8 cellular contexts compared by ENCODE assay signal in genomic region chr17:2070241-2071023, GRCh38. TPM values are rescaled to one million over a fixed set of nuclear protein-coding genes. Genes with fewer than 3 reads are reported as not detected.
DNase-seq lines count a peak whose midpoint lies in the region; ATAC-seq and TF ChIP-seq lines count a peak whose summit lies in the region.

No MANE protein-coding gene starts in this region.

- CTCF ChIA-PET in HEK293 (lab: Yijun Ruan, JAX) (interaction anchor here (1.0 to 1.3 kb wide), 4 partner anchors 17 to 174 kb away, joined by 3 to 5 read pairs (median 4); no protein-coding TSS in a partner anchor), PC-3 (lab: Charles Lee) (no interaction called here)

- no peaks in the 10 kb centered on the region for H3K79me2 ChIP-seq in PC-3 (ENCODE audit: low read length)

- 83% methylated on average over 13 of the region's 13 CpGs for WGBS in right cardiac atrium

- H2AFZ ChIP-seq in PC-3 (ENCODE audit: low read length) = no peak overlapping the region

- no peaks in the 10 kb centered on the region for H3F3A ChIP-seq in PC-3 (ENCODE audit: low read length, unreplicated experiment)

- no peaks in the 10 kb centered on the region for H3K4me1 ChIP-seq in HEK293 (ENCODE audit: control insufficient read depth, insufficient read depth, low read length)
- peaks cover 31% of the 10 kb centered on the region for H3K4me1 ChIP-seq in PC-3 (ENCODE audit: insufficient read depth, low read length)
- H3K4me1 ChIP-seq in right cardiac atrium (ENCODE audit: control insufficient read depth, insufficient read depth, low read length) = peaks cover 18% of the 10 kb centered on the region
- peaks cover 17 to 79% (median 41%) of the 10 kb centered on the region in 5 donors for H3K4me1 ChIP-seq in subcutaneous abdominal adipose tissue (ENCODE audit: control insufficient read depth in 5 of 5, insufficient read depth in 5 of 5, low read length in 5 of 5)

- DNase-seq in PC-3 (no peak), right cardiac atrium (peak; percentile 22 to 66 (median 52)), KG1 (lab: John Stamatoyannopoulos, UW) (no peak), NCI-H524 treated with DMSO at 0.1 percent for 48 hours (lab: John Stamatoyannopoulos, UW) (no peak), superior temporal gyrus (ENCODE audit: extremely low spot score) (no peak)

- intact Hi-C loops in PC-3 (cut with micrococcal nuclease) = no loop called here
- intact Hi-C loops in right cardiac atrium (cut with DNase I) = no loop called here

- peak; percentile 77 for ATAC-seq in GM18868 (IDR thresholded peaks at IDR 0.05; ENCODE audit: unreplicated experiment)
- ATAC-seq in PC-3 = no peak
- ATAC-seq in right cardiac atrium = no peak

- TF ChIP-seq CTCF in HEK293 (tag by site-specific recombination; IDR thresholded peaks at IDR 0.05) (no peak), PC-3 (conservative IDR thresholded peaks at IDR 0.05; ENCODE audit: low read depth, low read length) (no peak; the same call in 1 of the 2 replicates)

- H3K27ac ChIP-seq in HEK293 (ENCODE audit: extremely low read depth, low read depth, low read length) (no peak overlapping the region), PC-3 (ENCODE audit: low read length) (0 out of 2 replicates have a peak overlapping the region, but pooled peaks have one; percentile 11), right cardiac atrium (ENCODE audit: low read length) (peak overlapping the region; percentile 85), subcutaneous abdominal adipose tissue (ENCODE audit: low read depth, low read length) (peak overlapping the region; percentile 80)

- no peak overlapping the region for H3K4me2 ChIP-seq in PC-3 (ENCODE audit: low read length)

- H3K4me3 ChIP-seq in HEK293 (ENCODE audit: low read depth, low read length) = no peak overlapping the region
- no peak overlapping the region for H3K4me3 ChIP-seq in PC-3 (ENCODE audit: low read length)
- no peak overlapping the region for H3K4me3 ChIP-seq in right cardiac atrium (ENCODE audit: low read length)
- no peak overlapping the region for H3K4me3 ChIP-seq in subcutaneous abdominal adipose tissue (ENCODE audit: low read depth in 1 of 5, low read length in 5 of 5)

- no TSS peak for BruUV-seq in PC-3 (replicated peaks; lab: Mats Ljungman, UMichigan)

- H3K27me3 ChIP-seq in PC-3 (ENCODE audit: low read length) (no peaks in the 10 kb centered on the region), right cardiac atrium (ENCODE audit: control insufficient read depth, insufficient read depth) (no peaks in the 10 kb centered on the region), subcutaneous abdominal adipose tissue (ENCODE audit: control insufficient read depth in 5 of 5, insufficient read depth in 4 of 5, low read length in 5 of 5) (no peaks in the 10 kb centered on the region)

- H3K9me3 ChIP-seq in HEK293 (ENCODE audit: control insufficient read depth, insufficient read depth, low read depth, low read length) (no peaks in the 10 kb centered on the region), PC-3 (ENCODE audit: low read length) (no peaks in the 10 kb centered on the region), right cardiac atrium (ENCODE audit: control insufficient read depth, low read length) (no peaks in the 10 kb centered on the region), subcutaneous abdominal adipose tissue (ENCODE audit: control insufficient read depth in 5 of 5, low read length in 5 of 5) (no peaks in the 10 kb centered on the region)

- H3K36me3 ChIP-seq in HEK293 (ENCODE audit: control insufficient read depth in 2 of 2, insufficient read depth in 1 of 2, low read length in 2 of 2) (peaks cover 0 to 67% of the 10 kb centered on the region in 2 experiments; a peak in 1 of 3 replicates), PC-3 (ENCODE audit: low read depth, low read length) (no peaks in the 10 kb centered on the region), subcutaneous abdominal adipose tissue (ENCODE audit: control insufficient read depth in 5 of 5, insufficient read depth in 5 of 5, low read length in 5 of 5) (peaks cover 0 to 54% (median 27%) of the 10 kb centered on the region in 5 donors)

- POLR2A ChIA-PET in HEK293 (lab: Yijun Ruan, JAX) (no interaction called here), PC-3 (lab: Charles Lee; ENCODE audit: unreplicated experiment) (no interaction called here)

- no peaks in the 10 kb centered on the region for H4K20me1 ChIP-seq in PC-3 (ENCODE audit: low read length)

- H3K9me2 ChIP-seq in PC-3 (replicated peaks; ENCODE audit: low read length) = no peaks in the 10 kb centered on the region

- H3K9ac ChIP-seq in PC-3 (ENCODE audit: low read length) (no peak overlapping the region), subcutaneous abdominal adipose tissue (ENCODE audit: low read length in 5 of 5) (peak overlapping the region in 1 of 5 donors; percentile 1)

TF ChIP-seq in HEK293, 187 proteins besides CTCF, POLR2A, EP300 and RAD21:
- TF ChIP-seq ZNF692 (tag by site-specific recombination; IDR thresholded peaks at IDR 0.05) (peak; percentile 55; the same call in 1 of the 2 replicates), ZFHX2 (tag by site-specific recombination; conservative IDR thresholded peaks at IDR 0.05) (peak; percentile 22; the same call in 1 of the 2 replicates), ZNF169 (tag by site-specific recombination; IDR thresholded peaks at IDR 0.05) (no peak), ZNF521 (tag by site-specific recombination; IDR thresholded peaks at IDR 0.05) (no peak), ZNF24 (tag by site-specific recombination; IDR thresholded peaks at IDR 0.05) (no peak), ZNF292 (tag by site-specific recombination; IDR thresholded peaks at IDR 0.05; ENCODE audit: borderline replicate concordance, low read depth) (no peak), ZNF747 (tag by site-specific recombination; IDR thresholded peaks at IDR 0.05) (no peak), ZNF280C (tag by site-specific recombination; IDR thresholded peaks at IDR 0.05) (no peak)

RNA-seq across cellular contexts. Expression of gene HIC1, which starts 15.5 kb away (rescaled TPM):
- total RNA-seq in PC-3 (2014; rRNA removed) = 2.0 and 4.4 TPM in 2 replicates
- 10 to 100 TPM; 16.9 to 33.0 (median 24.7) TPM for total RNA-seq in right cardiac atrium
- 10.3 TPM for polyA plus RNA-seq in right cardiac atrium

RNA-seq across cellular contexts. Expression of gene OVCA2, which starts 28.6 kb away (rescaled TPM):
- total RNA-seq in PC-3 (2014; rRNA removed) = 45.7 and 58.6 TPM in 2 replicates
- total RNA-seq in right cardiac atrium = 10 to 100 TPM; 15.3 to 29.4 (median 20.5) TPM
- 35.6 TPM for polyA plus RNA-seq in right cardiac atrium

RNA-seq across cellular contexts. Expression of gene DPH1, which starts 40.5 kb away (rescaled TPM):
- total RNA-seq in PC-3 (2014; rRNA removed) (47.9 and 57.4 TPM in 2 replicates), right cardiac atrium (10 to 100 TPM; 24.7 to 30.7 (median 27.5) TPM)
- polyA plus RNA-seq in right cardiac atrium = 20.5 TPM

RNA-seq across cellular contexts. Expression of gene RTN4RL1, which starts 45.3 kb away (rescaled TPM):
- total RNA-seq in PC-3 (2014; rRNA removed) (6.9 and 7.9 TPM in 2 replicates), right cardiac atrium (1 to 10 TPM; 3.9 to 5.7 (median 4.2) TPM)
- polyA plus RNA-seq in right cardiac atrium = 5.4 TPM

Comparison
In these comparisons a context has a peak if more than half of its experiments do, and no peak if none do; other contexts are left out.
1. DNase-seq: peak in right cardiac atrium (3 of 3); none in PC-3 (single experiment), KG1 (single experiment), NCI-H524 treated with DMSO at 0.1 percent for 48 hours (single experiment) and superior temporal gyrus (single experiment).